ENCODE assay signal across 16 cellular contexts in genomic region chr9:76443887-76444286, GRCh38. TPM values are rescaled to one million over a fixed set of nuclear protein-coding genes. Genes with fewer than 3 reads are reported as not detected.
DNase-seq lines count a peak whose midpoint lies in the region; ATAC-seq, FAIRE-seq and TF ChIP-seq lines count a peak whose summit lies in the region.
"Had no signal": no experiment of that assay in that cellular context is flagged by ENCODE, and none has a peak within 500 bp of the region (broad histone marks: within the 10 kb centered on the region; RNA-seq: fewer than 3 reads in every experiment).

No MANE protein-coding gene starts in this region.

- H3K4me1 ChIP-seq in GM12878 (ENCODE audit: control insufficient read depth, insufficient read depth, low read length), result peaks cover 30% of the 10 kb centered on the region
- H3K4me1 ChIP-seq in smooth muscle cell (ENCODE audit: low read depth), result no peaks in the 10 kb centered on the region
- H3K4me1 ChIP-seq: Caco-2 had no signal

- H3K36me3 ChIP-seq in GM12878 (ENCODE audit: control insufficient read depth in 2 of 2, insufficient read depth in 2 of 2, low read length in 1 of 2) (no peaks in the 10 kb centered on the region), smooth muscle cell (ENCODE audit: low read depth) (no peaks in the 10 kb centered on the region)
- H3K36me3 ChIP-seq: MG63, Peyer's patch had no signal

- in situ Hi-C loops in GM12878 (cut with MboI), result no loop called here

- no peaks in the 10 kb centered on the region for H3K9me3 ChIP-seq in GM12878 (replicated peaks; ENCODE audit: control insufficient read depth, insufficient read depth, low read length)
- no peaks in the 10 kb centered on the region for H3K9me3 ChIP-seq in smooth muscle cell (replicated peaks; ENCODE audit: low read depth)
- H3K9me3 ChIP-seq: Caco-2, MG63, Peyer's patch had no signal

- H2AFZ ChIP-seq in GM12878 (ENCODE audit: control insufficient read depth, low read depth, low read length), result no peak overlapping the region
- H2AFZ ChIP-seq in smooth muscle cell (ENCODE audit: low read depth), result no peak overlapping the region

- TF ChIP-seq EP300 in GM12878 (IDR thresholded peaks at IDR 0.05; ENCODE audit: borderline replicate concordance in 1 of 2, control insufficient read depth in 1 of 2, low read depth in 2 of 2, low read length in 2 of 2), result no peak

- RAD21 ChIA-PET in GM12878 (lab: Charles Lee; ENCODE audit: unreplicated experiment), result no interaction called here

- no peak for FAIRE-seq in GM12878 (lab: Jason Lieb, UNC)

- POLR2A ChIA-PET in activated CD4-positive, alpha-beta memory T cell treated with anti-CD3 and anti-CD28 coated beads, Interleukin-2, amount 10 ng/mL, durations not matched to agents 7 days and 5 days (lab: Charles Lee), result interaction anchor here (0.7 kb wide), 1 partner anchor 1145 kb away, joined by 3 read pairs; no protein-coding TSS in a partner anchor
- POLR2A ChIA-PET in GM12878 (lab: Charles Lee), result no interaction called here

- peaks cover 3% of the 10 kb centered on the region for H3K36me3 Mint-ChIP-seq in activated naive CD8-positive, alpha-beta T cell
- no peaks in the 10 kb centered on the region for H3K36me3 Mint-ChIP-seq in activated naive CD8-positive, alpha-beta T cell treated with anti-CD3 and anti-CD28 coated beads for 36 hours
- peaks cover 5% of the 10 kb centered on the region for H3K36me3 Mint-ChIP-seq in activated CD4-positive, alpha-beta memory T cell treated with anti-CD3 and anti-CD28 coated beads, Interleukin-2, amount 10 ng/mL, durations not matched to agents 7 days and 5 days (ENCODE audit: low read depth)

- TF ChIP-seq RAD21 in GM12878 (IDR thresholded peaks at IDR 0.05; ENCODE audit: insufficient read depth, low read depth, low read length), result no peak

- H3K27ac Mint-ChIP-seq in activated naive CD8-positive, alpha-beta T cell, result no peak overlapping the region
- no peak overlapping the region for H3K27ac Mint-ChIP-seq in activated naive CD8-positive, alpha-beta T cell treated with anti-CD3 and anti-CD28 coated beads for 36 hours
- peak overlapping the region; percentile 16 for H3K27ac Mint-ChIP-seq in activated CD4-positive, alpha-beta memory T cell treated with anti-CD3 and anti-CD28 coated beads, Interleukin-2, amount 10 ng/mL, durations not matched to agents 7 days and 5 days

- H3K27ac ChIP-seq in GM12878 (ENCODE audit: control insufficient read depth, insufficient read depth) (no peak overlapping the region), smooth muscle cell (ENCODE audit: low read depth) (peak overlapping the region; percentile 56)
- H3K27ac ChIP-seq: Peyer's patch had no signal

- H4K20me1 ChIP-seq in GM12878 (ENCODE audit: control insufficient read depth, insufficient read depth) (no peaks in the 10 kb centered on the region), smooth muscle cell (ENCODE audit: low read depth) (no peaks in the 10 kb centered on the region)

- H3K79me2 ChIP-seq in GM12878 (ENCODE audit: control insufficient read depth, insufficient read depth, low read length), result peaks cover 2% of the 10 kb centered on the region; the same call in 1 of the 2 replicates
- no peaks in the 10 kb centered on the region for H3K79me2 ChIP-seq in smooth muscle cell (ENCODE audit: low read depth)

- no peaks in the 10 kb centered on the region for H3K9me3 Mint-ChIP-seq in activated naive CD8-positive, alpha-beta T cell (ENCODE audit: low read depth)
- H3K9me3 Mint-ChIP-seq in activated naive CD8-positive, alpha-beta T cell treated with anti-CD3 and anti-CD28 coated beads for 36 hours, result peaks cover 2% of the 10 kb centered on the region
- no peaks in the 10 kb centered on the region for H3K9me3 Mint-ChIP-seq in activated CD4-positive, alpha-beta memory T cell treated with anti-CD3 and anti-CD28 coated beads, Interleukin-2, amount 10 ng/mL, durations not matched to agents 7 days and 5 days

- intact Hi-C loops in GM12878 (cut with micrococcal nuclease; ENCODE audit: unreplicated experiment), result no loop called here

- CTCF ChIA-PET in activated CD4-positive, alpha-beta memory T cell treated with anti-CD3 and anti-CD28 coated beads, Interleukin-2, amount 10 ng/mL, durations not matched to agents 7 days and 5 days (lab: Charles Lee), result interaction anchor here (1.2 to 6.2 kb wide), 2 partner anchors 132 to 217 kb away, joined by 3 to 69 read pairs; no protein-coding TSS in a partner anchor
- CTCF ChIA-PET in GM12878 (lab: Yijun Ruan, JAX), result interaction anchor here (0.6 to 2.9 kb wide), 5 partner anchors 22 to 215 kb away, joined by 3 to 8 read pairs (median 4); partner anchors contain the start of gene RFK

- DNase-seq in activated naive CD8-positive, alpha-beta T cell treated with anti-CD3 and anti-CD28 coated beads for 36 hours, result no peak
- no peak for DNase-seq in activated CD4-positive, alpha-beta memory T cell treated with anti-CD3 and anti-CD28 coated beads, Interleukin-2, amount 10 ng/mL, durations not matched to agents 7 days and 5 days
- DNase-seq in GM12878 (ENCODE audit: low read depth, low spot score) (no peak), smooth muscle cell (lab: John Stamatoyannopoulos, UW; ENCODE audit: unreplicated experiment) (no peak), retina (no peak), DMS79 (lab: John Stamatoyannopoulos, UW) (no peak)
- no peak for DNase-seq in stimulated activated CD4-positive, alpha-beta T cell treated with anti-CD3 and anti-CD28 coated beads, Interleukin-4, amount 100 ng/mL, for 24 hours
- DNase-seq: Caco-2, MG63, NCI-H1092, NCI-H146, NCI-H2081, NCI-H82, Peyer's patch, Right ventricle myocardium superior had no signal

- peak overlapping the region; percentile 55 for H3K4me3 Mint-ChIP-seq in activated naive CD8-positive, alpha-beta T cell
- no peak overlapping the region for H3K4me3 Mint-ChIP-seq in activated naive CD8-positive, alpha-beta T cell treated with anti-CD3 and anti-CD28 coated beads for 36 hours
- H3K4me3 Mint-ChIP-seq in activated CD4-positive, alpha-beta memory T cell treated with anti-CD3 and anti-CD28 coated beads, Interleukin-2, amount 10 ng/mL, durations not matched to agents 7 days and 5 days, result peak overlapping the region; percentile 7

- ATAC-seq in GM12878, result no peak

- H3K4me3 ChIP-seq in GM12878 (0 out of 2 replicates have a peak overlapping the region, but pooled peaks have one; percentile 7), smooth muscle cell (no peak overlapping the region)
- H3K4me3 ChIP-seq: MG63, Peyer's patch had no signal

- H3K27me3 Mint-ChIP-seq in activated naive CD8-positive, alpha-beta T cell, result peaks cover 4% of the 10 kb centered on the region
- peaks cover 4% of the 10 kb centered on the region for H3K27me3 Mint-ChIP-seq in activated naive CD8-positive, alpha-beta T cell treated with anti-CD3 and anti-CD28 coated beads for 36 hours
- no peaks in the 10 kb centered on the region for H3K27me3 Mint-ChIP-seq in activated CD4-positive, alpha-beta memory T cell treated with anti-CD3 and anti-CD28 coated beads, Interleukin-2, amount 10 ng/mL, durations not matched to agents 7 days and 5 days

- TF ChIP-seq CTCF in GM12878 (IDR thresholded peaks at IDR 0.05 in 2 of 3, conservative IDR thresholded peaks at IDR 0.05 in 1 of 3; ENCODE audit: control insufficient read depth in 2 of 3, extremely low read depth in 1 of 3, insufficient read depth in 1 of 3, low read depth in 3 of 3, low read length in 3 of 3) (no peak), smooth muscle cell (IDR thresholded peaks at IDR 0.05; ENCODE audit: borderline replicate concordance, insufficient read depth, poor library complexity, severe bottlenecking) (no peak)

- H3F3A ChIP-seq in smooth muscle cell (ENCODE audit: low read depth), result no peaks in the 10 kb centered on the region

- H3K27me3 ChIP-seq in GM12878 (replicated peaks in 1 of 2; ENCODE audit: control insufficient read depth in 2 of 2, insufficient read depth in 2 of 2, low read length in 1 of 2) (no peaks in the 10 kb centered on the region), smooth muscle cell (ENCODE audit: low read depth) (no peaks in the 10 kb centered on the region)
- H3K27me3 ChIP-seq: MG63, Peyer's patch had no signal

- H3K9ac ChIP-seq in GM12878 (ENCODE audit: control insufficient read depth, insufficient read depth, low read length), result no peak overlapping the region
- no peak overlapping the region for H3K9ac ChIP-seq in smooth muscle cell (ENCODE audit: low read depth)

- no TSS peak for BruUV-seq in GM12878 (replicated peaks; lab: Mats Ljungman, UMichigan)

- WGBS in GM12878 (ENCODE audit: insufficient coverage, insufficient replicate concordance, low lambda C conversion rate, missing lambda C conversion rate), result 70% methylated on average over 3 of the region's 3 CpGs
- WGBS in smooth muscle cell (ENCODE audit: low lambda C conversion rate), result 74% methylated on average over 3 of the region's 3 CpGs

- SMC1A ChIA-PET in GM12878 (lab: Charles Lee; ENCODE audit: uncharacterized antibody, unreplicated experiment), result interaction anchor here (0.8 to 3.9 kb wide), 3 partner anchors 48 to 215 kb away, joined by 3 to 19 read pairs (median 4); partner anchors contain the start of gene RFK

- TF ChIP-seq POLR2A in GM12878 (IDR thresholded peaks at IDR 0.05; ENCODE audit: low read depth, low read length), result no peak

- H3K4me1 Mint-ChIP-seq in activated naive CD8-positive, alpha-beta T cell (ENCODE audit: low read depth), result peaks cover 15% of the 10 kb centered on the region
- H3K4me1 Mint-ChIP-seq in activated naive CD8-positive, alpha-beta T cell treated with anti-CD3 and anti-CD28 coated beads for 36 hours, result peaks cover 27% of the 10 kb centered on the region
- peaks cover 61% of the 10 kb centered on the region for H3K4me1 Mint-ChIP-seq in activated CD4-positive, alpha-beta memory T cell treated with anti-CD3 and anti-CD28 coated beads, Interleukin-2, amount 10 ng/mL, durations not matched to agents 7 days and 5 days

- H3K4me2 ChIP-seq in GM12878 (ENCODE audit: control insufficient read depth, insufficient read depth) (peak overlapping the region; percentile 35), smooth muscle cell (no peak overlapping the region)

RNA-seq across cellular contexts. Expression of gene GCNT1, which starts 15.1 kb away (rescaled TPM):
- 1 to 10 TPM; 4.3 to 5.4 TPM for total RNA-seq in activated naive CD8-positive, alpha-beta T cell treated with anti-CD3 and anti-CD28 coated beads for 36 hours
- total RNA-seq in activated CD4-positive, alpha-beta memory T cell treated with anti-CD3 and anti-CD28 coated beads, Interleukin-2, amount 10 ng/mL, durations not matched to agents 7 days and 5 days, result 10 to 100 TPM; 13.3 to 14.4 TPM
- total RNA-seq in GM12878 (2013; cell fraction: nucleolus; rRNA removed), result 1.4 and 2.8 TPM in 2 replicates
- total RNA-seq in GM12878 (2014; rRNA removed), result 6.7 and 10.4 TPM in 2 replicates
- 8.8 and 9.7 TPM in 2 replicates for total RNA-seq in GM12878 (2014; rRNA removed; fragmentation: Illumina TruSeq; extraction: Trizol)
- total RNA-seq in GM12878 (2021), result 10.0 and 12.5 TPM in 2 replicates
- 10.8 TPM for polyA plus RNA-seq in GM12878 (2011; ENCODE audit: low read depth)
- polyA plus RNA-seq in GM12878 (2011; rRNA removed), result 8.2 and 9.3 TPM in 2 replicates
- 4.5 and 7.5 TPM in 2 replicates for polyA plus RNA-seq in GM12878 (2011; cell fraction: cytosol; rRNA removed)
- 4.2 and 5.0 TPM in 2 replicates for polyA plus RNA-seq in GM12878 (2011; cell fraction: nucleus; rRNA removed)
- 10.1 and 10.4 TPM in 2 replicates for polyA plus RNA-seq in GM12878 (2012)
- polyA plus RNA-seq in GM12878 (2014; fragmentation: Illumina TruSeq; extraction: Trizol), result 13.5 and 17.8 TPM in 2 replicates
- 1 to 10 TPM; 2.8 to 4.0 TPM for polyA plus RNA-seq in GM12878 (2014; fragmentation: Nextera tagmentation; extraction: Ambion mirVana)
- polyA plus RNA-seq in GM12878 (2014; rRNA removed), result 6.9 and 7.7 TPM in 2 replicates
- 1 to 10 TPM; 6.3 to 7.3 TPM for polyA plus RNA-seq in GM12878 (2016; fragmentation: Nextera tagmentation; extraction: Ambion mirVana)
- polyA minus RNA-seq in GM12878 (2011; rRNA and poly(A)+ RNA removed), result 16.5 and 19.1 TPM in 2 replicates
- polyA minus RNA-seq in GM12878 (2011; cell fraction: cytosol; rRNA and poly(A)+ RNA removed), result 2.4 and 2.7 TPM in 2 replicates
- 2.1 and 4.0 TPM in 2 replicates for polyA minus RNA-seq in GM12878 (2011; cell fraction: nucleus; rRNA and poly(A)+ RNA removed)
- total RNA-seq in smooth muscle cell, result 7.1 and 17.2 TPM in 2 replicates
- 4.9 and 5.6 TPM in 2 replicates for polyA plus RNA-seq in smooth muscle cell

RNA-seq across cellular contexts. Expression of gene RFK, which starts 49.7 kb away (rescaled TPM):
- total RNA-seq in activated naive CD8-positive, alpha-beta T cell treated with anti-CD3 and anti-CD28 coated beads for 36 hours, result 10 to 100 TPM; 11.3 to 11.9 TPM
- total RNA-seq in activated CD4-positive, alpha-beta memory T cell treated with anti-CD3 and anti-CD28 coated beads, Interleukin-2, amount 10 ng/mL, durations not matched to agents 7 days and 5 days, result 10 to 100 TPM; 18.4 to 18.7 TPM
- total RNA-seq in GM12878 (2013; cell fraction: nucleolus; rRNA removed), result 7.3 and 7.7 TPM in 2 replicates
- total RNA-seq in GM12878 (2014; rRNA removed) (11.4 and 11.5 TPM in 2 replicates), GM12878 (2014; rRNA removed; fragmentation: Illumina TruSeq; extraction: Trizol) (12.1 and 12.8 TPM in 2 replicates), GM12878 (2021) (8.3 TPM in 2 replicates), smooth muscle cell (22.8 and 25.2 TPM in 2 replicates)
- polyA plus RNA-seq in GM12878 (2011; ENCODE audit: low read depth), result 2.3 TPM
- polyA plus RNA-seq in GM12878 (2011; rRNA removed) (18.6 and 28.7 TPM in 2 replicates), GM12878 (2014; fragmentation: Illumina TruSeq; extraction: Trizol) (13.0 and 15.2 TPM in 2 replicates), GM12878 (2014; fragmentation: Nextera tagmentation; extraction: Ambion mirVana) (1 to 10 TPM; 4.4 to 7.9 TPM), GM12878 (2014; rRNA removed) (7.0 and 7.5 TPM in 2 replicates), GM12878 (2016; fragmentation: Nextera tagmentation; extraction: Ambion mirVana) (10 to 100 TPM; 11.7 to 12.5 TPM), smooth muscle cell (14.2 and 18.3 TPM in 2 replicates)
- 5.6 and 6.2 TPM in 2 replicates for polyA plus RNA-seq in GM12878 (2011; cell fraction: cytosol; rRNA removed)
- 2.8 and 4.3 TPM in 2 replicates for polyA plus RNA-seq in GM12878 (2011; cell fraction: nucleus; rRNA removed)
- polyA plus RNA-seq in GM12878 (2012), result 3.8 and 4.7 TPM in 2 replicates
- polyA minus RNA-seq in GM12878 (2011; rRNA and poly(A)+ RNA removed), result 3.5 and 6.9 TPM in 2 replicates
- 4.0 and 4.5 TPM in 2 replicates for polyA minus RNA-seq in GM12878 (2011; cell fraction: cytosol; rRNA and poly(A)+ RNA removed)
- 4.8 and 10.6 TPM in 2 replicates for polyA minus RNA-seq in GM12878 (2011; cell fraction: nucleus; rRNA and poly(A)+ RNA removed)
